In the genomic region with DNA sequence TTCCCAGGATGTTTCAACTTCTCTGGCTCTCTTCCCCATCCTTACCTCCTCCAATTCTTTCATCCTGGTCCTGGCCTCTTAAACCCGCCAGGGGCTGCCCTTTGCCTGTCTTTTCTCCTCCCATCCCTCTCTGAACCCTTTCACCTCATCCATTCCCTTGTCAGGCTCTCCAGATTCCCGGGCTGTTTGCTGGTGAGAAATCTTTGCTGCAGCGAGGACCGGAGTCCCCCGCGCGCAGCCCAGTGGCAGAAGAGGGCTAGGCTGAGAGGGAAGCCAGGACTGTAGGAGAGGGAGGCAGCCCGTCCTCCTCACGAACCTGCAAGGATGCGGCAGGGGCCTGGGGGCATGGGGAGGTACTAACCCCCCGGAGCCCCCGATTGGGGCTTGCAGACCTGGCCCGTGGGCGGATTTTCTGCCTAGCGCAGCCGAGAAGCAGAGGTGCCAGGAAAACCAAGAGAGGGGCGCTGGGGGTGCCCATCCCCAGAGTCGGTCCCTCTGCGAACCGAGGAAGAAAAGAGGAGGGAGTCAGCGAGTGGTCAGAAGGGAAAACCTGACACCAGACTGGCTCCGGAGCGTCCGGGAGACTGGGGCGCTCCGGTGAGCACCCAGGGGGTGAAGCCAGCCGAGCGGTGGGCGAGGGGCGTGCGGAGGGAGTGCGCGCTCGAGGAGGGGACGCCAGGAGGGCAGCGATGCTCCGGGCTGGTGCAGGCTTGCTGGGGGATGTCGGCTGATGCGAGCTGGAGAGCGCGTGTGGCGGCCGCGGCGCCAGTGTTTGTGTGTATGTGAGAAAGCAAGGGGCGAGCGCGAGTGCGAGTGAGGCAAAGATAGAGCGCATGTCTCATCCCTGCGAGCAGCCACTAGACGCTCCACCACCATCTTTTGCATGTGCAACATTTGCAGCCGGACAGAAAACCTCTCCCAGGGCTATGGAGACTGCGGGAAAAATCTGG, we compare ENCODE assay signal across 8 cellular contexts. TPM values are rescaled to one million over a fixed set of nuclear protein-coding genes. Genes with fewer than 3 reads are reported as not detected.
DNase-seq lines count a peak whose midpoint lies in the region; ATAC-seq and TF ChIP-seq lines count a peak whose summit lies in the region.
"Had no signal": no experiment of that assay in that cellular context is flagged by ENCODE, and none has a peak within 500 bp of the region (broad histone marks: within the 10 kb centered on the region; RNA-seq: fewer than 3 reads in every experiment).

A gene (plus strand): TSS at position 242 of the 950 bp plus-strand sequence. CDS start 925 bp downstream, outside the sequence.

- H3K4me2 ChIP-seq in GM23248 (ENCODE audit: unreplicated experiment): peak within 1 kb of the TSS; percentile 65

- H3K9me2 ChIP-seq in GM23248 (ENCODE audit: insufficient read depth): no peaks in the 10 kb centered on the region

- H3K4me3 Mint-ChIP-seq in chondrocyte (ENCODE audit: unreplicated experiment): peak within 1 kb of the TSS; percentile 60
- H3K4me3 Mint-ChIP-seq in stimulated activated memory B cell treated with anti-CD40 and anti-IgM and Interleukin-4, amounts not matched to agents 10 μg/mL and 1 μg/mL and 100 μg/mL, for 72 hours: peak within 1 kb of the TSS; percentile 14

- no peaks in the 10 kb centered on the region for H4K20me1 ChIP-seq in GM23248 (ENCODE audit: insufficient read depth)

- H3K4me3 ChIP-seq in GM23248 (peak within 1 kb of the TSS; percentile 60), kidney epithelial cell (ENCODE audit: low read depth, low read length) (peak within 1 kb of the TSS; percentile 43)

- no peak within 1 kb of the TSS for H3K9ac ChIP-seq in GM23248

- H3K79me2 ChIP-seq in GM23248 (ENCODE audit: insufficient read depth): no peaks in the 10 kb centered on the region

- no peaks in the 10 kb centered on the region for H3K36me3 Mint-ChIP-seq in chondrocyte (ENCODE audit: low read depth)
- H3K36me3 Mint-ChIP-seq in stimulated activated memory B cell treated with anti-CD40 and anti-IgM and Interleukin-4, amounts not matched to agents 10 μg/mL and 1 μg/mL and 100 μg/mL, for 72 hours: no peaks in the 10 kb centered on the region

- DNase-seq in GM23248 (peak; percentile 65), NCI-H524 (lab: John Stamatoyannopoulos, UW) (peak; percentile 71 to 87), chondrocyte (ENCODE audit: low spot score) (peak; percentile 92), kidney epithelial cell (ENCODE audit: low read depth) (no peak), HPDE6-E6E7 (ENCODE audit: extremely low spot score) (no peak)

- H3K36me3 ChIP-seq in GM23248 (ENCODE audit: low read depth) (no peaks in the 10 kb centered on the region), kidney epithelial cell (ENCODE audit: control insufficient read depth, insufficient read depth, low read length) (no peaks in the 10 kb centered on the region)

- WGBS in GM23248 (ENCODE audit: low coverage in 1 of 2, low lambda C conversion rate in 2 of 2, missing lambda C conversion rate in 2 of 2), 2 experiments: 3 to 9% methylated on average over 53 to 54 of the region's 54 CpGs

- no peak for TF ChIP-seq CTCF in chondrocyte (IDR thresholded peaks at IDR 0.05)
- TF ChIP-seq CTCF in kidney epithelial cell (IDR thresholded peaks at IDR 0.05; ENCODE audit: insufficient read depth, low read length, poor library complexity, severe bottlenecking): peak; percentile 10

- H3K4me1 Mint-ChIP-seq in chondrocyte (ENCODE audit: low read depth): peaks cover 24% of the 10 kb centered on the region
- peaks cover 18% of the 10 kb centered on the region for H3K4me1 Mint-ChIP-seq in stimulated activated memory B cell treated with anti-CD40 and anti-IgM and Interleukin-4, amounts not matched to agents 10 μg/mL and 1 μg/mL and 100 μg/mL, for 72 hours

- no peaks in the 10 kb centered on the region for H3K9me3 ChIP-seq in GM23248 (ENCODE audit: low read depth)

- H3K4me1 ChIP-seq in GM23248 (ENCODE audit: insufficient read depth): peaks cover 5% of the 10 kb centered on the region; the same call in 1 of the 2 replicates

- peak within 1 kb of the TSS; percentile 77 for H2AFZ ChIP-seq in GM23248

- H3K27ac ChIP-seq in GM23248: no peak within 1 kb of the TSS

- H3K9me3 Mint-ChIP-seq in chondrocyte (ENCODE audit: low read depth): no peaks in the 10 kb centered on the region
- peaks cover 4% of the 10 kb centered on the region for H3K9me3 Mint-ChIP-seq in stimulated activated memory B cell treated with anti-CD40 and anti-IgM and Interleukin-4, amounts not matched to agents 10 μg/mL and 1 μg/mL and 100 μg/mL, for 72 hours

- H3K27me3 ChIP-seq in GM23248 (replicated peaks; ENCODE audit: insufficient read depth) (peaks cover 56% of the 10 kb centered on the region), kidney epithelial cell (ENCODE audit: control insufficient read depth, insufficient read depth, low read length) (peaks cover 29% of the 10 kb centered on the region)

- H3K27ac Mint-ChIP-seq in chondrocyte (ENCODE audit: unreplicated experiment): no peak within 1 kb of the TSS
- no peak within 1 kb of the TSS for H3K27ac Mint-ChIP-seq in stimulated activated memory B cell treated with anti-CD40 and anti-IgM and Interleukin-4, amounts not matched to agents 10 μg/mL and 1 μg/mL and 100 μg/mL, for 72 hours

- in situ Hi-C loops in GM23248 (cut with MboI): no loop called here

- ATAC-seq in stimulated activated memory B cell treated with anti-CD40 and anti-IgM and Interleukin-4, amounts not matched to agents 10 μg/mL and 1 μg/mL and 100 μg/mL, for 72 hours: peak; percentile 40
- no peak for ATAC-seq in GM21825 (IDR thresholded peaks at IDR 0.05; ENCODE audit: unreplicated experiment)

- H3K27me3 Mint-ChIP-seq in chondrocyte (ENCODE audit: low read depth): peaks cover 57% of the 10 kb centered on the region
- peaks cover 48% of the 10 kb centered on the region for H3K27me3 Mint-ChIP-seq in stimulated activated memory B cell treated with anti-CD40 and anti-IgM and Interleukin-4, amounts not matched to agents 10 μg/mL and 1 μg/mL and 100 μg/mL, for 72 hours

- no peaks in the 10 kb centered on the region for H3F3A ChIP-seq in GM23248 (ENCODE audit: insufficient read depth)

RNA-seq across cellular contexts. Expression of the gene that starts here (rescaled TPM):
- total RNA-seq in GM23248 (2014; rRNA removed; shearing (Covaris generic)): not detected in 2 replicates
- not detected in 2 replicates for polyA plus RNA-seq in GM23248 (2016; fragmentation: Nextera tagmentation; extraction: Ambion mirVana)
- not detected in 3 replicates for total RNA-seq in chondrocyte
- not detected in 2 replicates for total RNA-seq in kidney epithelial cell
- total RNA-seq: T-helper 1 cell treated with Interleukin-12 subunit alpha and Interleukin-12 subunit beta and Interleukin-4 antibody, amounts not matched to agents 30 ng/mL and 1 ng/mL, for 36 hours had no signal

Comparison
In these comparisons a context has a peak if more than half of its experiments do, and no peak if none do; other contexts are left out.
1. Peak in DNase-seq, H3K4me3 ChIP-seq and H3K4me2 ChIP-seq in GM23248; RNA of the gene not detected or under 1 TPM.
2. Peak in DNase-seq in chondrocyte; RNA of the gene not detected or under 1 TPM.
3. DNase-seq: peak in NCI-H524 (2 of 2); none in kidney epithelial cell (single experiment) and HPDE6-E6E7 (single experiment).